14 cellular contexts compared by ENCODE assay signal in genomic region chr21:15423676-15424445, GRCh38.
"Had no signal": no experiment of that assay in that cellular context is flagged by ENCODE, and none has a peak within 500 bp of the region (broad histone marks: within the 10 kb centered on the region; RNA-seq: fewer than 3 reads in every experiment).

No MANE protein-coding gene starts in this region.

- H3K4me3 ChIP-seq: left lung, mucosa of descending colon, right atrium auricular region, upper lobe of left lung had no signal

- H3K27me3 Mint-ChIP-seq: activated CD4-positive, alpha-beta T cell treated with anti-CD3 and anti-CD28 coated beads, Interleukin-2, amount 10 ng/mL, durations not matched to agents 7 days and 5 days had no signal

- H3K9me3 ChIP-seq: left lung, mucosa of descending colon, right atrium auricular region, upper lobe of left lung had no signal

- H3K27ac ChIP-seq: left lung, right atrium auricular region, upper lobe of left lung had no signal

- H3K4me3 Mint-ChIP-seq: activated CD4-positive, alpha-beta T cell treated with anti-CD3 and anti-CD28 coated beads, Interleukin-2, amount 10 ng/mL, durations not matched to agents 7 days and 5 days; naive thymus-derived CD8-positive, alpha-beta T cell; stimulated activated naive CD8-positive, alpha-beta T cell treated with anti-CD3 and anti-CD28 coated beads, Interleukin-15, Interleukin-2, amounts not matched to agents 100 ng/mL and 50 ng/mL, for 24 hours had no signal

- H3K27me3 ChIP-seq: left lung, right atrium auricular region, upper lobe of left lung had no signal

- H3K4me1 ChIP-seq: left lung, right atrium auricular region, upper lobe of left lung had no signal

- FAIRE-seq: small intestine had no signal

- H3K36me3 Mint-ChIP-seq: naive thymus-derived CD8-positive, alpha-beta T cell had no signal

- ATAC-seq: mucosa of descending colon; naive thymus-derived CD8-positive, alpha-beta T cell had no signal

- H3K36me3 ChIP-seq: left lung, right atrium auricular region, upper lobe of left lung had no signal

- H3K9me3 Mint-ChIP-seq: activated CD4-positive, alpha-beta T cell treated with anti-CD3 and anti-CD28 coated beads, Interleukin-2, amount 10 ng/mL, durations not matched to agents 7 days and 5 days; naive thymus-derived CD8-positive, alpha-beta T cell; stimulated activated naive CD8-positive, alpha-beta T cell treated with anti-CD3 and anti-CD28 coated beads, Interleukin-15, Interleukin-2, amounts not matched to agents 100 ng/mL and 50 ng/mL, for 24 hours had no signal

- H3K27ac Mint-ChIP-seq: activated CD4-positive, alpha-beta T cell treated with anti-CD3 and anti-CD28 coated beads, Interleukin-2, amount 10 ng/mL, durations not matched to agents 7 days and 5 days; progenitor cell of endocrine pancreas had no signal

- DNase-seq: activated CD4-positive, alpha-beta T cell treated with anti-CD3 and anti-CD28 coated beads, Interleukin-2, amount 10 ng/mL, durations not matched to agents 7 days and 5 days; activated naive CD4-positive, alpha-beta T cell; anterior cingulate cortex; cortex of kidney; effector CD8-positive, alpha-beta T cell; foreskin fibroblast; left lung; mucosa of descending colon; naive thymus-derived CD8-positive, alpha-beta T cell; small intestine; upper lobe of left lung had no signal
